Comparison of ENCODE assay signal across 1 cellular context in genomic region chr2:98702127-98702802, GRCh38.
TF ChIP-seq lines count a peak whose summit lies in the region.

No MANE protein-coding gene starts in this region.

TF ChIP-seq in HepG2, 621 proteins besides CTCF, POLR2A, EP300 and RAD21 (continued from another document and continues in another):
- TF ChIP-seq DBP (CRISPR knock-in tag; IDR thresholded peaks at IDR 0.05; ENCODE audit: not compliant biosample characterization) (no peak), ZIK1 (CRISPR knock-in tag; IDR thresholded peaks at IDR 0.05; ENCODE audit: borderline replicate concordance, low read depth) (peak; percentile 82; the same call in 1 of the 2 replicates), ZNF761 (CRISPR knock-in tag; conservative IDR thresholded peaks at IDR 0.05) (peak; percentile 89), RARA (CRISPR knock-in tag; IDR thresholded peaks at IDR 0.05) (peak; percentile 59; the same call in 1 of the 2 replicates), THAP11 (CRISPR knock-in tag; IDR thresholded peaks at IDR 0.05) (peak; percentile 44; the same call in 1 of the 2 replicates), SSRP1 (CRISPR knock-in tag; IDR thresholded peaks at IDR 0.05) (peak; percentile 95; the same call in 1 of the 2 replicates), ZNF788 (CRISPR knock-in tag; IDR thresholded peaks at IDR 0.05; ENCODE audit: borderline replicate concordance) (peak; percentile 96; the same call in 1 of the 2 replicates), ZNF431 (CRISPR knock-in tag; IDR thresholded peaks at IDR 0.05; ENCODE audit: borderline replicate concordance, low read depth) (peak; percentile 75; the same call in 1 of the 2 replicates), PRMT3 (CRISPR knock-in tag; IDR thresholded peaks at IDR 0.05; ENCODE audit: borderline replicate concordance, low read depth) (no peak), ZNF792 (CRISPR knock-in tag; IDR thresholded peaks at IDR 0.05) (peak; percentile 98), GATAD1 (CRISPR knock-in tag; IDR thresholded peaks at IDR 0.05) (peak; percentile 65), ZNF674 (CRISPR knock-in tag; IDR thresholded peaks at IDR 0.05; ENCODE audit: low read depth) (no peak), ARNT (IDR thresholded peaks at IDR 0.05) (no peak), FUBP1 (CRISPR knock-in tag; IDR thresholded peaks at IDR 0.05; ENCODE audit: borderline replicate concordance) (peak; percentile 89; the same call in 1 of the 2 replicates), NR0B2 (CRISPR knock-in tag; IDR thresholded peaks at IDR 0.05) (peak; percentile 20; the same call in 1 of the 2 replicates), AKAP8 (CRISPR knock-in tag; IDR thresholded peaks at IDR 0.05) (0 out of 2 replicates have a peak, but pooled peaks have one; percentile 24), KLF13 (CRISPR knock-in tag; IDR thresholded peaks at IDR 0.05) (peak; percentile 76), TFAP4 (IDR thresholded peaks at IDR 0.05; ENCODE audit: borderline replicate concordance, low read depth) (peak; percentile 91), HIVEP1 (CRISPR knock-in tag; IDR thresholded peaks at IDR 0.05) (no peak), KLF16 (CRISPR knock-in tag; IDR thresholded peaks at IDR 0.05) (0 out of 4 replicates have a peak, but pooled peaks of 1 of the 2 experiments have one; percentile 53), FOXC1 (CRISPR knock-in tag; IDR thresholded peaks at IDR 0.05; ENCODE audit: borderline replicate concordance) (peak; percentile 74; the same call in 1 of the 2 replicates), ASH2L (IDR thresholded peaks at IDR 0.05; ENCODE audit: insufficient read length, low read depth, low read length) (peak; percentile 87), ZNF839 (CRISPR knock-in tag; IDR thresholded peaks at IDR 0.05; ENCODE audit: borderline replicate concordance) (0 out of 2 replicates have a peak, but pooled peaks have one; percentile 61), MTA3 (CRISPR knock-in tag; IDR thresholded peaks at IDR 0.05) (no peak), AHR (CRISPR knock-in tag; IDR thresholded peaks at IDR 0.05) (peak; percentile 88; the same call in 1 of the 2 replicates), ARHGAP35 (CRISPR knock-in tag; IDR thresholded peaks at IDR 0.05; ENCODE audit: borderline replicate concordance) (peak; percentile 38; the same call in 1 of the 2 replicates), NFE2L2 (IDR thresholded peaks at IDR 0.05; ENCODE audit: low read length) (0 out of 2 replicates have a peak, but pooled peaks have one; percentile 9), KDM6A (CRISPR knock-in tag; IDR thresholded peaks at IDR 0.05; ENCODE audit: low read depth) (peak; percentile 84), SALL1 (CRISPR knock-in tag; IDR thresholded peaks at IDR 0.05) (peak; percentile 98), ARID5B (CRISPR knock-in tag; IDR thresholded peaks at IDR 0.05) (peak; percentile 87), AGO2 (optimal IDR thresholded peaks at IDR 0.05; ENCODE audit: low read depth, low read length) (no peak), KDM4B (CRISPR knock-in tag; IDR thresholded peaks at IDR 0.05) (peak; percentile 66; the same call in 1 of the 2 replicates), USF2 (IDR thresholded peaks at IDR 0.05; ENCODE audit: low read depth, low read length) (no peak), USF2 (CRISPR knock-in tag; IDR thresholded peaks at IDR 0.05; ENCODE audit: borderline replicate concordance) (peak; percentile 31; the same call in 1 of the 2 replicates), NR2C2 (CRISPR knock-in tag; IDR thresholded peaks at IDR 0.05; ENCODE audit: borderline replicate concordance) (peak; percentile 32; the same call in 1 of the 2 replicates), SAP130 (CRISPR knock-in tag; IDR thresholded peaks at IDR 0.05; ENCODE audit: low read depth) (peak; percentile 93), TFE3 (CRISPR knock-in tag; IDR thresholded peaks at IDR 0.05) (peak; percentile 66; the same call in 1 of the 2 replicates), BRF2 (CRISPR knock-in tag; IDR thresholded peaks at IDR 0.05) (no peak; the same call in 1 of the 2 replicates), POGZ (CRISPR knock-in tag; IDR thresholded peaks at IDR 0.05) (0 out of 2 replicates have a peak, but pooled peaks have one; percentile 54), SIX4 (CRISPR knock-in tag; IDR thresholded peaks at IDR 0.05) (peak; percentile 93), ZNF512B (CRISPR knock-in tag; IDR thresholded peaks at IDR 0.05; ENCODE audit: borderline replicate concordance) (peak; percentile 92), ZNF18 (CRISPR knock-in tag; IDR thresholded peaks at IDR 0.05; ENCODE audit: insufficient replicate concordance) (peak; percentile 94), ZFP36L2 (CRISPR knock-in tag; IDR thresholded peaks at IDR 0.05) (peak; percentile 72; the same call in 1 of the 2 replicates), ZFP90 (CRISPR knock-in tag; IDR thresholded peaks at IDR 0.05; ENCODE audit: borderline replicate concordance) (peak; percentile 81; the same call in 1 of the 2 replicates), ZNF30 (CRISPR knock-in tag; IDR thresholded peaks at IDR 0.05) (no peak)
